8 cellular contexts compared by ENCODE assay signal in genomic region chr7:44581907-44582603, GRCh38. TPM values are rescaled to one million over a fixed set of nuclear protein-coding genes. Genes with fewer than 3 reads are reported as not detected.
DNase-seq lines count a peak whose midpoint lies in the region; ATAC-seq and TF ChIP-seq lines count a peak whose summit lies in the region.

TSS of gene TMED4 (minus strand) at chr7:44582231. CDS start at chr7:44582206, 25 bp downstream.

- intact Hi-C loops in left ventricle myocardium superior (cut with micrococcal nuclease) (no loop called here), prostate gland (cut with DNase I) (loop anchor here (2.0 to 10.0 kb wide), 3 partner anchors 25 to 533 kb away; partner anchors contain the start of genes H2AZ2, OGDH and TBRG4)

- H3K27ac ChIP-seq in angular gyrus (ENCODE audit: low read depth, low read length): peak within 1 kb of the TSS; percentile 99
- H3K27ac ChIP-seq in prostate gland: peak within 1 kb of the TSS; percentile 92 to 95
- peak within 1 kb of the TSS; percentile 80 for H3K27ac ChIP-seq in urinary bladder (ENCODE audit: low read depth)

- H3K9me3 ChIP-seq in prostate gland: no peaks in the 10 kb centered on the region

- DNase-seq in NCI-H187 (lab: John Stamatoyannopoulos, UW) (peak; percentile 97 to 98), T-helper 2 cell (peak; percentile 99 to 100 (median 100)), left ventricle myocardium superior (peak; percentile 100), prostate gland (ENCODE audit: low spot score) (peak; percentile 100)

- TF ChIP-seq POLR2A in prostate gland (IDR thresholded peaks at IDR 0.05): peak; percentile 82

- H3K4me3 ChIP-seq in prostate gland (peak within 1 kb of the TSS; percentile 73 to 77), urinary bladder (ENCODE audit: low read depth, low read length) (peak within 1 kb of the TSS; percentile 68)

- ATAC-seq in GM18498 (IDR thresholded peaks at IDR 0.05; ENCODE audit: unreplicated experiment) (peak; percentile 90), HG02938 (IDR thresholded peaks at IDR 0.05; ENCODE audit: unreplicated experiment) (peak; percentile 87), left ventricle myocardium superior (peak; percentile 97)

- peaks cover 4% of the 10 kb centered on the region for H3K4me1 ChIP-seq in prostate gland (replicated peaks)
- H3K4me1 ChIP-seq in urinary bladder (ENCODE audit: insufficient read depth): no peaks in the 10 kb centered on the region

- H3K36me3 ChIP-seq in prostate gland (peaks cover 0 to 3% of the 10 kb centered on the region in 2 donors), urinary bladder (ENCODE audit: insufficient read depth) (no peaks in the 10 kb centered on the region)

- peak in 2 of 4 experiments; percentile 21 to 29 for TF ChIP-seq CTCF in prostate gland (IDR thresholded peaks at IDR 0.05)

- WGBS in prostate gland: under 1% methylated on average over 62 of the region's 67 CpGs
- under 1% methylated on average over 67 of the region's 67 CpGs for WGBS in urinary bladder

- H3K27me3 ChIP-seq in prostate gland (replicated peaks; ENCODE audit: insufficient read depth): no peaks in the 10 kb centered on the region

RNA-seq across cellular contexts. Expression of gene TMED4, which starts in this region (rescaled TPM):
- total RNA-seq in left ventricle myocardium superior (56.7 TPM), prostate gland (100 to 1,000 TPM; 227 to 243 TPM), urinary bladder (92.6 TPM)
- 70.3 TPM for polyA plus RNA-seq in urinary bladder

Comparison
In these comparisons a context has a peak if more than half of its experiments do, and no peak if none do; other contexts are left out.
1. Peak in every context shown above with its lines: DNase-seq, ATAC-seq, H3K4me3 ChIP-seq and H3K27ac ChIP-seq.